ENCODE assay signal across 28 cellular contexts in the genomic region with DNA sequence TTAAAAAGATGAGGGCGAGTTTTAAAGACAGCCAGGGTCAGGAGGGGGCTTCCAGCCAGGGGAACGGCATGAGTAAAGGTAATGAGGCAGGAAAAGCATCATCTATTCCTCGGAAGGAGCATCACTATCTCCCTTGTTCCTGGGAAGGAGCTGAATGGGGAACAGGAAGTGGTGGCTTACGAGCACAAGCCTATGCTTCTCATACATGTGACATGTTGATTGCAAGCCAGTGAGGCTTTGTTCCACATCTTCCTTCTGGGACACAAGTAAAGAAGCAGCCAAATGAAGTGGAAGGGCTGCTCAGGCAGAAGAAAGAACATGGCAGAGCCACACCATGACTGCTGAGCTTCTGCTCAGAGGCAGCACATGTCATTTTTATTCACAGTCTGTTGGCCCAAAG. TPM values are rescaled to one million over a fixed set of nuclear protein-coding genes. Genes with fewer than 3 reads are reported as not detected.
DNase-seq lines count a peak whose midpoint lies in the region; ATAC-seq and TF ChIP-seq lines count a peak whose summit lies in the region.
"Had no signal": no experiment of that assay in that cellular context is flagged by ENCODE, and none has a peak within 500 bp of the region (broad histone marks: within the 10 kb centered on the region; RNA-seq: fewer than 3 reads in every experiment).

No MANE protein-coding gene starts in this region.

- TF ChIP-seq POLR2A in esophagus muscularis mucosa (IDR thresholded peaks at IDR 0.05; ENCODE audit: low read depth): no peak

- CTCF ChIA-PET in WTC11 (lab: Charles Lee): no interaction called here

- peaks cover 4% of the 10 kb centered on the region for H3K9me3 ChIP-seq in neural progenitor cell (ENCODE audit: low read depth)
- no peaks in the 10 kb centered on the region for H3K9me3 ChIP-seq in esophagus muscularis mucosa
- H3K9me3 ChIP-seq: BE2C, SJCRH30 had no signal

- WGBS in esophagus muscularis mucosa: 65% methylated on average over 4 of the region's 4 CpGs

- H2AFZ ChIP-seq in neural progenitor cell (replicated peaks): no peak overlapping the region
- H2AFZ ChIP-seq: PC-9 had no signal

- H3K4me1 Mint-ChIP-seq in WTC11 (peaks cover 10% of the 10 kb centered on the region), neural progenitor cell (peaks cover 57% of the 10 kb centered on the region)

- no peaks in the 10 kb centered on the region for H3K27me3 ChIP-seq in neural progenitor cell
- H3K27me3 ChIP-seq in esophagus muscularis mucosa: no peaks in the 10 kb centered on the region
- H3K27me3 ChIP-seq: BE2C, SJCRH30 had no signal

- H3K4me1 ChIP-seq in neural progenitor cell: peaks cover 85% of the 10 kb centered on the region
- H3K4me1 ChIP-seq in esophagus muscularis mucosa: no peaks in the 10 kb centered on the region
- H3K4me1 ChIP-seq: BE2C, SJCRH30 had no signal

- H3K27ac Mint-ChIP-seq in WTC11: no peak overlapping the region
- H3K27ac Mint-ChIP-seq in neural progenitor cell: peak overlapping the region; percentile 26

- intact Hi-C loops in esophagus muscularis mucosa (cut with DNase I): no loop called here

- peaks cover 1% of the 10 kb centered on the region for H3K36me3 ChIP-seq in neural progenitor cell
- H3K36me3 ChIP-seq in esophagus muscularis mucosa: no peaks in the 10 kb centered on the region
- H3K36me3 ChIP-seq: BE2C, SJCRH30 had no signal

- no peak for TF ChIP-seq CTCF in WTC11 (IDR thresholded peaks at IDR 0.05)
- TF ChIP-seq CTCF in neural progenitor cell (IDR thresholded peaks at IDR 0.05): no peak
- TF ChIP-seq CTCF in esophagus muscularis mucosa (IDR thresholded peaks at IDR 0.05): no peak

- TF ChIP-seq EP300 in esophagus muscularis mucosa (IDR thresholded peaks at IDR 0.05): no peak

- POLR2A ChIA-PET in WTC11 (lab: Charles Lee): no interaction called here

- H3K9me3 Mint-ChIP-seq in WTC11 (no peaks in the 10 kb centered on the region), neural progenitor cell (peaks cover 4% of the 10 kb centered on the region)

- peaks cover 55% of the 10 kb centered on the region for H3F3A ChIP-seq in neural progenitor cell (ENCODE audit: low read depth)

- H4K20me1 ChIP-seq in neural progenitor cell (ENCODE audit: low read depth): no peaks in the 10 kb centered on the region

- H3K4me2 ChIP-seq in neural progenitor cell: no peak overlapping the region
- H3K4me2 ChIP-seq: PC-9 had no signal

- no peak for ATAC-seq in WTC11
- no peak for ATAC-seq in GM19467 (IDR thresholded peaks at IDR 0.05; ENCODE audit: unreplicated experiment)
- ATAC-seq in HG03135 (IDR thresholded peaks at IDR 0.05; ENCODE audit: unreplicated experiment): no peak
- ATAC-seq: Right ventricle myocardium inferior had no signal

- H3K36me3 Mint-ChIP-seq in WTC11: no peaks in the 10 kb centered on the region
- H3K36me3 Mint-ChIP-seq in neural progenitor cell: no peaks in the 10 kb centered on the region
- H3K36me3 Mint-ChIP-seq: CD14-positive monocyte had no signal

- peak; percentile 37 for DNase-seq in CD1c-positive myeloid dendritic cell (ENCODE audit: extremely low spot score)
- peak; percentile 44 for DNase-seq in MV-4-11 (lab: John Stamatoyannopoulos, UW)
- no peak for DNase-seq in WTC11 (ENCODE audit: low spot score)
- DNase-seq in neural progenitor cell (ENCODE audit: low spot score): no peak
- no peak for DNase-seq in activated CD4-positive, alpha-beta T cell treated with anti-CD3 and anti-CD28 coated beads for 4 hours
- DNase-seq in esophagus muscularis mucosa (ENCODE audit: extremely low spot score): no peak
- DNase-seq: 8988T, ACHN, BE2C, Calu3, DMS79 treated with DMSO at 0.1 percent for 48 hours, HCEC 1CT, KG1, NCI-H1105, NCI-H1436 treated with DMSO at 0.1 percent for 48 hours, NCI-H187 treated with DMSO at 0.1 percent for 48 hours, NCI-H2171 treated with DMSO at 0.1 percent for 48 hours, NCI-H345, NCI-H524, NCI-H774, PC-9, SJCRH30 had no signal

- H3K27me3 Mint-ChIP-seq in WTC11 (ENCODE audit: low read depth) (peaks cover 39% of the 10 kb centered on the region), neural progenitor cell (ENCODE audit: insufficient read depth, low read depth) (peaks cover 15% of the 10 kb centered on the region)

- no peak overlapping the region for H3K27ac ChIP-seq in neural progenitor cell
- H3K27ac ChIP-seq in esophagus muscularis mucosa (replicated peaks in 1 of 4): no peak overlapping the region
- H3K27ac ChIP-seq: PC-9, SJCRH30 had no signal

- no peak overlapping the region for H3K9ac ChIP-seq in neural progenitor cell

- H3K79me2 ChIP-seq in neural progenitor cell (ENCODE audit: low read depth): no peaks in the 10 kb centered on the region

- no peak overlapping the region for H3K4me3 ChIP-seq in neural progenitor cell
- no peak overlapping the region for H3K4me3 ChIP-seq in esophagus muscularis mucosa
- H3K4me3 ChIP-seq: PC-9, SJCRH30 had no signal

- H3K4me3 Mint-ChIP-seq in WTC11 (no peak overlapping the region), neural progenitor cell (peak overlapping the region; percentile 16)

TF ChIP-seq in WTC11, 78 proteins besides CTCF, POLR2A, EP300 and RAD21:
- TF ChIP-seq, protein P1, sequence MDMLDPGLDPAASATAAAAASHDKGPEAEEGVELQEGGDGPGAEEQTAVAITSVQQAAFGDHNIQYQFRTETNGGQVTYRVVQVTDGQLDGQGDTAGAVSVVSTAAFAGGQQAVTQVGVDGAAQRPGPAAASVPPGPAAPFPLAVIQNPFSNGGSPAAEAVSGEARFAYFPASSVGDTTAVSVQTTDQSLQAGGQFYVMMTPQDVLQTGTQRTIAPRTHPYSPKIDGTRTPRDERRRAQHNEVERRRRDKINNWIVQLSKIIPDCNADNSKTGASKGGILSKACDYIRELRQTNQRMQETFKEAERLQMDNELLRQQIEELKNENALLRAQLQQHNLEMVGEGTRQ (CRISPR knock-in tag; IDR thresholded peaks at IDR 0.05): 0 out of 2 replicates have a peak, but pooled peaks have one; percentile 19
- no peak for TF ChIP-seq HMGA2 (CRISPR knock-in tag; IDR thresholded peaks at IDR 0.05)
- TF ChIP-seq CBFB (CRISPR knock-in tag; IDR thresholded peaks at IDR 0.05; ENCODE audit: low read depth): no peak

RNA-seq across cellular contexts. Expression of a gene that starts 15.0 kb away (rescaled TPM):
- total RNA-seq in WTC11 (2021): 77.3 to 84.0 TPM (median 78.7 TPM) in 3 replicates
- 276 and 338 TPM in 2 replicates for total RNA-seq in neural progenitor cell (ENCODE audit: low replicate concordance)
- 10 to 100 TPM; 51.8 to 61.4 (median 55.3) TPM for total RNA-seq in esophagus muscularis mucosa

RNA-seq across cellular contexts. Expression of a gene that starts 55.7 kb away (rescaled TPM):
- total RNA-seq in WTC11 (2021): not detected in 3 replicates
- total RNA-seq in neural progenitor cell (ENCODE audit: low replicate concordance): 0.12 and 2.2 TPM in 2 replicates
- not detected for total RNA-seq in esophagus muscularis mucosa
- total RNA-seq: Calu3, H1, PC-9, Right ventricle myocardium inferior, RPMI7951, SJCRH30 had no signal

Comparison
In these comparisons a context has a peak if more than half of its experiments do, and no peak if none do; other contexts are left out.
1. DNase-seq: peak in CD1c-positive myeloid dendritic cell (single experiment) and MV-4-11 (single experiment); none in WTC11 (single experiment), neural progenitor cell (single experiment), activated CD4-positive, alpha-beta T cell treated with anti-CD3 and anti-CD28 coated beads for 4 hours (0 of 2) and esophagus muscularis mucosa (single experiment).